Comparison of ENCODE assay signal across 8 cellular contexts in genomic region chr6:87590417-87590880, GRCh38. TPM values are rescaled to one million over a fixed set of nuclear protein-coding genes. Genes with fewer than 3 reads are reported as not detected.
DNase-seq lines count a peak whose midpoint lies in the region; TF ChIP-seq lines count a peak whose summit lies in the region.

No MANE protein-coding gene starts in this region.

- H3K4me1 ChIP-seq in SJSA1 (replicated peaks), result peaks cover 17% of the 10 kb centered on the region
- peaks cover 11% of the 10 kb centered on the region for H3K4me1 ChIP-seq in rectal smooth muscle tissue (ENCODE audit: control insufficient read depth, insufficient read depth, low read length)

- H3K9ac ChIP-seq in rectal smooth muscle tissue (ENCODE audit: low read length), result peak overlapping the region; percentile 79

- TF ChIP-seq CTCF in GM12864 (IDR thresholded peaks at IDR 0.05; ENCODE audit: low read depth, low read length, missing control alignments) (no peak), fibroblast of mammary gland (conservative IDR thresholded peaks at IDR 0.05; ENCODE audit: control insufficient read depth, insufficient read depth, low read depth, low read length) (no peak)

- peak overlapping the region; percentile 8 for H3K27ac ChIP-seq in SJSA1
- H3K27ac ChIP-seq in rectal smooth muscle tissue (ENCODE audit: low read depth, low read length), result peak overlapping the region; percentile 76

- H3K36me3 ChIP-seq in SJSA1, result peaks cover 20% of the 10 kb centered on the region
- no peaks in the 10 kb centered on the region for H3K36me3 ChIP-seq in rectal smooth muscle tissue (ENCODE audit: control insufficient read depth, insufficient read depth, low read length)

- DNase-seq in GM12864 (ENCODE audit: low read depth), result no peak
- DNase-seq in SJSA1 (ENCODE audit: low read depth in 1 of 2, low spot score in 2 of 2), result no peak
- DNase-seq in fibroblast of mammary gland (ENCODE audit: low read depth), result no peak
- no peak for DNase-seq in foreskin melanocyte
- DNase-seq in NCI-H146 treated with DMSO at 0.1 percent for 48 hours (lab: John Stamatoyannopoulos, UW; ENCODE audit: unreplicated experiment), result no peak
- no peak for DNase-seq in NCI-H524 treated with DMSO at 0.1 percent for 48 hours (lab: John Stamatoyannopoulos, UW)
- no peak for DNase-seq in DMS 273 (lab: John Stamatoyannopoulos, UW; ENCODE audit: unreplicated experiment)

- H3K9me3 ChIP-seq in SJSA1 (replicated peaks), result no peaks in the 10 kb centered on the region

- H3K27me3 ChIP-seq in SJSA1 (replicated peaks) (no peaks in the 10 kb centered on the region), rectal smooth muscle tissue (ENCODE audit: control insufficient read depth, insufficient read depth, low read length) (no peaks in the 10 kb centered on the region)

- H3K4me3 ChIP-seq in GM12864 (ENCODE audit: low read depth, low read length) (peak overlapping the region; percentile 82), SJSA1 (peak overlapping the region; percentile 66), fibroblast of mammary gland (ENCODE audit: control insufficient read depth, low read depth, low read length) (peak overlapping the region; percentile 68), rectal smooth muscle tissue (ENCODE audit: low read length) (peak overlapping the region; percentile 91)

RNA-seq across cellular contexts. Expression of gene ORC3, which starts 0.5 kb away (rescaled TPM):
- total RNA-seq in SJSA1 (2014; rRNA removed; shearing (Covaris generic)), result 35.3 and 60.4 TPM in 2 replicates

RNA-seq across cellular contexts. Expression of gene RARS2, which starts 0.7 kb away (rescaled TPM):
- 50.4 and 51.4 TPM in 2 replicates for total RNA-seq in SJSA1 (2014; rRNA removed; shearing (Covaris generic))
